In the genomic region with DNA sequence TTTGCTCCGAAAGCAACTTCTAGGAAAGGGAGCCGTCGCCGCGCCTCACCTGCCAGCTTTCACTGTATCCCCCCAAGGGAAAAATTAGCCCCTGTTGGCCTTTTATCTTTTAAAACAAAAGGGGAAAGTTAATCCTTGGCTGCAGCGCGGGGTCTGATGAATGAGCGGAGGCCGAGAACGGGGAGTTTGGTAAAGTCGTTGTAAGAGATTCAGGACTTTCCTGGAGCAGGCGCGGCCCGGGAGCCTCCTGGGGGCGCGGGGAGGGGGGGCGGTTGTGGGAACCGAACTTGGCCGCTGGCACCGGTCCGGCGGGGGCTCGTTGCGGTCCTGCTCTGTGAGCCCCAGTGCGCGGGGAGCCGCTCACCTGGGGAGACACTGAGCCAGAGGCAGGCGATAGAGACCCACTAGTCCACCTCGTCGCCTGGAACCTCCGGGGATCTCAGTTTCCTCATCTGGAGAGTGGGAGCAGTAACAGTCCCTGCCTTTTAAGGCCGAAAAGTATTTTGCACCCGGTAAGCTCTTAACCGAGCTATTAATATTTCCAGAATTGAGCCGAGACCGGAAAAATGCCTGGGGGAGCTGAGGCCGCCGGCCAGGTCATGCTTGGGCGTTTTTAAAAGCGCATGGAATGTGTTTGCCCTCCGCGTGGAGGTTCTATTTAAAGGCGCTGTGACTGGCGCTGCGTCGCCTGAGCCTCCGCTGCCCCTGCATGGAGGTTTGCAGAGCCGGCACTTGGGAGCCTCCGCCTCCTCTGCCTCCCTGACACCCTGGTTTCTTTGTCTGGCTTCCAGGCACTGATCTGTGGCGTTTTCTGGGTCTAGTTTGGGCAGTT, we compare ENCODE assay signal across 10 cellular contexts. TPM values are rescaled to one million over a fixed set of nuclear protein-coding genes. Genes with fewer than 3 reads are reported as not detected.
DNase-seq lines count a peak whose midpoint lies in the region; ATAC-seq and TF ChIP-seq lines count a peak whose summit lies in the region.
"Had no signal": no experiment of that assay in that cellular context is flagged by ENCODE, and none has a peak within 500 bp of the region (broad histone marks: within the 10 kb centered on the region; RNA-seq: fewer than 3 reads in every experiment).

No MANE protein-coding gene starts in this region.

- H3K27ac Mint-ChIP-seq in CD14-positive monocyte: no peak overlapping the region

- no peak for TF ChIP-seq EP300 in suprapubic skin (IDR thresholded peaks at IDR 0.05)

- CTCF ChIA-PET in mammary epithelial cell (lab: Charles Lee; ENCODE audit: low non-redundant PET): no interaction called here

- peaks cover 0 to 2% of the 10 kb centered on the region in 2 donors for H3K36me3 Mint-ChIP-seq in CD14-positive monocyte

- peak overlapping the region in 2 of 3 experiments; percentile 26 to 58 for H3K4me3 ChIP-seq in mammary epithelial cell (replicated peaks in 1 of 3; ENCODE audit: insufficient read depth in 1 of 3, low read depth in 2 of 3, low read length in 3 of 3)
- peak overlapping the region; percentile 81 for H3K4me3 ChIP-seq in suprapubic skin

- H3K4me1 ChIP-seq in mammary epithelial cell (ENCODE audit: insufficient read depth, low read length) (peaks cover 20% of the 10 kb centered on the region), suprapubic skin (peaks cover 21% of the 10 kb centered on the region)

- in situ Hi-C loops in mammary epithelial cell (cut with MboI; ENCODE audit: low sequenced_read_pairs in 2 of 2): no loop called here

- DNase-seq in NCI-H748 (lab: John Stamatoyannopoulos, UW; ENCODE audit: unreplicated experiment) (peak; percentile 17), NCI-H748 treated with DMSO at 0.1 percent for 48 hours (lab: John Stamatoyannopoulos, UW) (no peak), mammary epithelial cell (no peak), left kidney (ENCODE audit: low read depth, low spot score) (peak; percentile 65), suprapubic skin (ENCODE audit: low spot score in 2 of 2) (no peak), CD14-positive monocyte (ENCODE audit: low spot score) (no peak), NCI-H2171 (lab: John Stamatoyannopoulos, UW) (no peak)
- DNase-seq: NCI-H187, retina had no signal

- H3K9ac ChIP-seq in mammary epithelial cell (ENCODE audit: insufficient read depth, low read length): no peak overlapping the region

- dilution Hi-C loops in mammary epithelial cell (cut with HindIII; ENCODE audit: low sequenced_read_pairs): no loop called here

- BruUV-seq in mammary epithelial cell (replicated peaks; lab: Mats Ljungman, UMichigan): no TSS peak

- peaks cover 0 to 11% (median 7%) of the 10 kb centered on the region in 7 donors for H3K9me3 Mint-ChIP-seq in CD14-positive monocyte

- H3K27ac ChIP-seq in mammary epithelial cell (ENCODE audit: insufficient read depth, low read depth, low read length) (no peak overlapping the region), suprapubic skin (peak overlapping the region; percentile 89)

- peaks cover 4% of the 10 kb centered on the region for H3K4me1 Mint-ChIP-seq in CD14-positive monocyte

- peak overlapping the region in 1 of 2 donors; percentile 78 for H3K4me3 Mint-ChIP-seq in CD14-positive monocyte

- 6% methylated on average over 25 of the region's 50 CpGs for WGBS in mammary epithelial cell (ENCODE audit: low coverage, missing lambda C conversion rate)
- 50% methylated on average over 32 of the region's 50 CpGs for WGBS in suprapubic skin

- H3K9me3 ChIP-seq in mammary epithelial cell (replicated peaks; ENCODE audit: insufficient read depth, low read length) (no peaks in the 10 kb centered on the region), suprapubic skin (no peaks in the 10 kb centered on the region)

- H2AFZ ChIP-seq in mammary epithelial cell (ENCODE audit: low read depth, low read length): peak overlapping the region; percentile 95

- no peaks in the 10 kb centered on the region for H3K36me3 ChIP-seq in mammary epithelial cell (ENCODE audit: insufficient read depth, low read length)
- no peaks in the 10 kb centered on the region for H3K36me3 ChIP-seq in suprapubic skin

- peak overlapping the region; percentile 98 for H3K4me2 ChIP-seq in mammary epithelial cell (ENCODE audit: insufficient read depth, low read depth, low read length)

- peaks cover 17% of the 10 kb centered on the region for H3K27me3 ChIP-seq in mammary epithelial cell (ENCODE audit: insufficient read depth, low read length)
- peaks cover 26% of the 10 kb centered on the region for H3K27me3 ChIP-seq in suprapubic skin

- intact Hi-C loops in mammary epithelial cell (cut with micrococcal nuclease) (no loop called here), CD14-positive monocyte (cut with micrococcal nuclease) (no loop called here)

- H4K20me1 ChIP-seq in mammary epithelial cell (ENCODE audit: insufficient read depth, low read length): no peaks in the 10 kb centered on the region

- H3K79me2 ChIP-seq in mammary epithelial cell (ENCODE audit: insufficient read depth, low read length): no peaks in the 10 kb centered on the region

- no peak for ATAC-seq in GM18868 (IDR thresholded peaks at IDR 0.05; ENCODE audit: unreplicated experiment)

- no peak for TF ChIP-seq POLR2A in suprapubic skin (IDR thresholded peaks at IDR 0.05)

- TF ChIP-seq CTCF in mammary epithelial cell (conservative IDR thresholded peaks at IDR 0.05 in 1 of 2, IDR thresholded peaks at IDR 0.05 in 1 of 2; ENCODE audit: extremely low read depth in 1 of 2, insufficient read depth in 1 of 2, low read depth in 1 of 2, low read length in 2 of 2) (no peak), suprapubic skin (IDR thresholded peaks at IDR 0.05) (no peak), CD14-positive monocyte (IDR thresholded peaks at IDR 0.05) (no peak)

- H3K27me3 Mint-ChIP-seq in CD14-positive monocyte (ENCODE audit: low read depth in 3 of 3): peaks cover 64 to 95% (median 83%) of the 10 kb centered on the region in 3 donors

RNA-seq across cellular contexts. Expression of gene EFHD1, which starts 1.1 kb away (rescaled TPM):
- total RNA-seq in mammary epithelial cell (1 to 10 TPM in 1 of 2 donors, under 1 TPM in 1; 0.87 to 2.0 TPM), suprapubic skin (10 to 100 TPM in 3 of 4 donors, 1 to 10 TPM in 1; 4.2 to 18.4 (median 16.6) TPM)
- polyA plus RNA-seq in mammary epithelial cell (1.1 TPM), CD14-positive monocyte (not detected)
- not detected for polyA minus RNA-seq in mammary epithelial cell

Comparison
In these comparisons a context has a peak if more than half of its experiments do, and no peak if none do; other contexts are left out.
1. DNase-seq: peak in NCI-H748 (single experiment) and left kidney (single experiment); none in NCI-H748 treated with DMSO at 0.1 percent for 48 hours (single experiment), mammary epithelial cell (single experiment), suprapubic skin (0 of 2), CD14-positive monocyte (single experiment) and NCI-H2171 (single experiment).